ENCODE assay signal across 20 cellular contexts in the genomic region with DNA sequence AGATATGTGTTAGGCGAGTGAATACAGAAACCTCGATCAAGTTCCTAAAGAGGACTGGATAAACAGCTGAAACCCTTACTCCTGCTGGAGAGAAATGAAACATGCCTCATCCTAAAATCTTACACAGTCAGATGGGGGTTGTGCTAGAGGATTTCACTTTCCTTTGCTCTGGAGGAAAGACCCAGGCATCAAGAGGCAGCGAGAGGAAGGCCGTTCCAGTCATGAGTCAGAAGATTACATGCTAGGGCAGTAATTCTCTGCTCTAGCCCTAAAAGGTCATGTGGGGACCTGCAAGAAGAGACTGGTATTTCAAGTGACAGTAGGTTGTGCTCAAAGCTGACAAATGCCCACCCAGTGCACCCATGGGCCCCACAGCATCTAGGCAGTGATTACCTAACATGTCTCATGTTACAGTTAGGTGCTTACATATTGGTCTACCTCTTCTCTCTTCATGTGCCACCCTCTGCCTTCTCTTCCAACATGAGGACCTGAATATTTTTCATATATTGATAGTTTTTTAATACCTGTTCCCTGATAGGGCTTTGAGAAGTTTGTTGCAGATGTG.
DNase-seq lines count a peak whose midpoint lies in the region; ATAC-seq and TF ChIP-seq lines count a peak whose summit lies in the region.
"Had no signal": no experiment of that assay in that cellular context is flagged by ENCODE, and none has a peak within 500 bp of the region (broad histone marks: within the 10 kb centered on the region; RNA-seq: fewer than 3 reads in every experiment).

No MANE protein-coding gene starts in this region.

- H3K14ac ChIP-seq in mesenchymal stem cell (ENCODE audit: low read length in 2 of 2), result no peak overlapping the region

- H3K79me1 ChIP-seq in mesenchymal stem cell (replicated peaks; ENCODE audit: low read length, poor library complexity, severe bottlenecking), result no peaks in the 10 kb centered on the region

- no peak overlapping the region for H3K4ac ChIP-seq in mesenchymal stem cell (ENCODE audit: low read depth in 1 of 2, low read length in 2 of 2)

- intact Hi-C loops in mammary epithelial cell (cut with micrococcal nuclease) (no loop called here), esophagus muscularis mucosa (cut with DNase I) (no loop called here)

- H3K4me3 ChIP-seq in mammary epithelial cell (replicated peaks in 1 of 3; ENCODE audit: insufficient read depth in 1 of 3, low read depth in 2 of 3, low read length in 3 of 3) (no peak overlapping the region), mesenchymal stem cell (ENCODE audit: insufficient read depth in 1 of 2, low read depth in 1 of 2, low read length in 2 of 2) (no peak overlapping the region), esophagus muscularis mucosa (no peak overlapping the region)
- H3K4me3 ChIP-seq: PC-9, right atrium auricular region had no signal

- no peak for TF ChIP-seq EP300 in esophagus muscularis mucosa (IDR thresholded peaks at IDR 0.05)

- in situ Hi-C loops in mammary epithelial cell (cut with MboI; ENCODE audit: low sequenced_read_pairs in 2 of 2), result no loop called here

- no peaks in the 10 kb centered on the region for H3K36me3 ChIP-seq in mammary epithelial cell (ENCODE audit: insufficient read depth, low read length)
- H3K36me3 ChIP-seq in mesenchymal stem cell (ENCODE audit: control insufficient read depth in 1 of 2, insufficient read depth in 2 of 2, low read depth in 1 of 2, low read length in 2 of 2), result no peaks in the 10 kb centered on the region
- H3K36me3 ChIP-seq in esophagus muscularis mucosa, result no peaks in the 10 kb centered on the region
- H3K36me3 ChIP-seq: right atrium auricular region had no signal

- no peaks in the 10 kb centered on the region for H4K20me1 ChIP-seq in mammary epithelial cell (ENCODE audit: insufficient read depth, low read length)

- no peak overlapping the region for H4K8ac ChIP-seq in mesenchymal stem cell (ENCODE audit: low read length)

- H2AFZ ChIP-seq in mammary epithelial cell (ENCODE audit: low read depth, low read length) (peak overlapping the region; percentile 59), mesenchymal stem cell (ENCODE audit: low read depth, low read length) (no peak overlapping the region)
- H2AFZ ChIP-seq: PC-9 had no signal

- H2BK15ac ChIP-seq in mesenchymal stem cell (ENCODE audit: low read depth, poor library complexity, severe bottlenecking), result no peak overlapping the region

- no peaks in the 10 kb centered on the region for H3K79me2 ChIP-seq in mammary epithelial cell (ENCODE audit: insufficient read depth, low read length)

- peak; percentile 35 for DNase-seq in EH (ENCODE audit: low read depth)
- DNase-seq in NCI-H69 (lab: John Stamatoyannopoulos, UW), result peak; percentile 6
- peak; percentile 69 for DNase-seq in mammary epithelial cell
- peak; percentile 34 for DNase-seq in mesenchymal stem cell
- DNase-seq in esophagus muscularis mucosa (ENCODE audit: extremely low spot score), result no peak
- DNase-seq in superior temporal gyrus (ENCODE audit: extremely low spot score), result no peak
- DNase-seq in NCI-H2029 treated with DMSO at 0.1 percent for 48 hours (lab: John Stamatoyannopoulos, UW), result no peak
- DNase-seq: activated CD4-positive, alpha-beta T cell treated with anti-CD3 and anti-CD28 coated beads for 36 hours; activated T-cell treated with anti-CD3 and anti-CD28 coated beads, Interleukin-2, amount 50 U/mL, for 4 hours; CD4-positive, alpha-beta memory T cell; GF-D8; H7; left cardiac atrium; naive thymus-derived CD4-positive, alpha-beta T cell; NCI-H226; PC-9; stimulated activated naive CD8-positive, alpha-beta T cell treated with anti-CD3 and anti-CD28 coated beads, Interleukin-15, Interleukin-2, amounts not matched to agents 100 U/mL and 50 U/mL, for 24 hours had no signal

- no peak overlapping the region for H2BK120ac ChIP-seq in mesenchymal stem cell (ENCODE audit: low read depth, low read length)

- H2BK5ac ChIP-seq in mesenchymal stem cell (ENCODE audit: low read depth, low read length, poor library complexity, severe bottlenecking), result no peak overlapping the region

- BruUV-seq in mammary epithelial cell (replicated peaks; lab: Mats Ljungman, UMichigan), result no TSS peak

- H4K91ac ChIP-seq in mesenchymal stem cell (ENCODE audit: low read length), result no peak overlapping the region

- no peak overlapping the region for H2BK12ac ChIP-seq in mesenchymal stem cell (ENCODE audit: low read length in 2 of 2)

- 49% methylated on average over 4 of the region's 4 CpGs for WGBS in mammary epithelial cell (ENCODE audit: low coverage, missing lambda C conversion rate)
- 47% methylated on average over 4 of the region's 4 CpGs for WGBS in mesenchymal stem cell
- 49% methylated on average over 4 of the region's 4 CpGs for WGBS in esophagus muscularis mucosa

- H3K9me3 ChIP-seq in mammary epithelial cell (replicated peaks; ENCODE audit: insufficient read depth, low read length) (no peaks in the 10 kb centered on the region), mesenchymal stem cell (ENCODE audit: control insufficient read depth, low read length) (no peaks in the 10 kb centered on the region), esophagus muscularis mucosa (no peaks in the 10 kb centered on the region)
- H3K9me3 ChIP-seq: right atrium auricular region had no signal

- H3K27me3 ChIP-seq in mammary epithelial cell (ENCODE audit: insufficient read depth, low read length) (no peaks in the 10 kb centered on the region), mesenchymal stem cell (ENCODE audit: control insufficient read depth in 1 of 2, insufficient read depth in 1 of 2, low read length in 2 of 2) (peaks cover 0 to 4% of the 10 kb centered on the region in 2 experiments), esophagus muscularis mucosa (no peaks in the 10 kb centered on the region)
- H3K27me3 ChIP-seq: right atrium auricular region had no signal

- H3K4me1 ChIP-seq in mammary epithelial cell (ENCODE audit: insufficient read depth, low read length), result peaks cover 31% of the 10 kb centered on the region
- H3K4me1 ChIP-seq in mesenchymal stem cell (ENCODE audit: control insufficient read depth, insufficient read depth, low read depth, low read length), result no peaks in the 10 kb centered on the region
- peaks cover 0 to 12% (median 0%) of the 10 kb centered on the region in 4 donors for H3K4me1 ChIP-seq in esophagus muscularis mucosa
- H3K4me1 ChIP-seq: right atrium auricular region had no signal

- CTCF ChIA-PET in mammary epithelial cell (lab: Charles Lee; ENCODE audit: low non-redundant PET), result no interaction called here

- H3K4me2 ChIP-seq in mammary epithelial cell (ENCODE audit: insufficient read depth, low read depth, low read length) (no peak overlapping the region), mesenchymal stem cell (ENCODE audit: low read length, poor library complexity, severe bottlenecking) (no peak overlapping the region)
- H3K4me2 ChIP-seq: KMS-11, PC-9 had no signal

- no peak for TF ChIP-seq POLR2A in esophagus muscularis mucosa (IDR thresholded peaks at IDR 0.05; ENCODE audit: low read depth)

- H2AK5ac ChIP-seq in mesenchymal stem cell (ENCODE audit: low read length, severe bottlenecking), result no peak overlapping the region

- peak in 1 of 2 donors; percentile 16 for TF ChIP-seq CTCF in mammary epithelial cell (conservative IDR thresholded peaks at IDR 0.05 in 1 of 2, IDR thresholded peaks at IDR 0.05 in 1 of 2; ENCODE audit: extremely low read depth in 1 of 2, insufficient read depth in 1 of 2, low read depth in 1 of 2, low read length in 2 of 2)
- no peak for TF ChIP-seq CTCF in esophagus muscularis mucosa (IDR thresholded peaks at IDR 0.05)

- H3K18ac ChIP-seq in mesenchymal stem cell (ENCODE audit: low read depth in 1 of 2, low read length in 2 of 2), result no peak overlapping the region

- no peak overlapping the region for H3K27ac ChIP-seq in mammary epithelial cell (ENCODE audit: insufficient read depth, low read depth, low read length)
- no peak overlapping the region for H3K27ac ChIP-seq in mesenchymal stem cell (ENCODE audit: low read length, poor library complexity, severe bottlenecking)
- H3K27ac ChIP-seq in esophagus muscularis mucosa (replicated peaks in 1 of 4), result no peak overlapping the region
- H3K27ac ChIP-seq: KMS-11, PC-9, right atrium auricular region had no signal

- no peak overlapping the region for H3K23ac ChIP-seq in mesenchymal stem cell (ENCODE audit: low read length in 2 of 2)

- dilution Hi-C loops in mammary epithelial cell (cut with HindIII; ENCODE audit: low sequenced_read_pairs), result no loop called here

- ATAC-seq in GM19351 (IDR thresholded peaks at IDR 0.05; ENCODE audit: unreplicated experiment), result no peak
- ATAC-seq: activated CD4-positive, alpha-beta T cell treated with anti-CD3 and anti-CD28 coated beads for 36 hours; activated T-cell treated with anti-CD3 and anti-CD28 coated beads, Interleukin-2, amount 50 U/mL, for 4 hours; left cardiac atrium; naive thymus-derived CD4-positive, alpha-beta T cell; stimulated activated naive CD8-positive, alpha-beta T cell treated with anti-CD3 and anti-CD28 coated beads, Interleukin-15, Interleukin-2, amounts not matched to agents 100 U/mL and 50 U/mL, for 24 hours had no signal

- H3K9ac ChIP-seq in mammary epithelial cell (ENCODE audit: insufficient read depth, low read length) (no peak overlapping the region), mesenchymal stem cell (ENCODE audit: low read length) (peak overlapping the region; percentile 13)
- H3K9ac ChIP-seq: KMS-11 had no signal

Comparison
In these comparisons a context has a peak if more than half of its experiments do, and no peak if none do; other contexts are left out.
1. DNase-seq: peak in EH (single experiment), NCI-H69 (single experiment), mammary epithelial cell (single experiment) and mesenchymal stem cell (single experiment); none in esophagus muscularis mucosa (single experiment), superior temporal gyrus (single experiment) and NCI-H2029 treated with DMSO at 0.1 percent for 48 hours (single experiment).